1 cellular context compared by ENCODE assay signal in the genomic region with DNA sequence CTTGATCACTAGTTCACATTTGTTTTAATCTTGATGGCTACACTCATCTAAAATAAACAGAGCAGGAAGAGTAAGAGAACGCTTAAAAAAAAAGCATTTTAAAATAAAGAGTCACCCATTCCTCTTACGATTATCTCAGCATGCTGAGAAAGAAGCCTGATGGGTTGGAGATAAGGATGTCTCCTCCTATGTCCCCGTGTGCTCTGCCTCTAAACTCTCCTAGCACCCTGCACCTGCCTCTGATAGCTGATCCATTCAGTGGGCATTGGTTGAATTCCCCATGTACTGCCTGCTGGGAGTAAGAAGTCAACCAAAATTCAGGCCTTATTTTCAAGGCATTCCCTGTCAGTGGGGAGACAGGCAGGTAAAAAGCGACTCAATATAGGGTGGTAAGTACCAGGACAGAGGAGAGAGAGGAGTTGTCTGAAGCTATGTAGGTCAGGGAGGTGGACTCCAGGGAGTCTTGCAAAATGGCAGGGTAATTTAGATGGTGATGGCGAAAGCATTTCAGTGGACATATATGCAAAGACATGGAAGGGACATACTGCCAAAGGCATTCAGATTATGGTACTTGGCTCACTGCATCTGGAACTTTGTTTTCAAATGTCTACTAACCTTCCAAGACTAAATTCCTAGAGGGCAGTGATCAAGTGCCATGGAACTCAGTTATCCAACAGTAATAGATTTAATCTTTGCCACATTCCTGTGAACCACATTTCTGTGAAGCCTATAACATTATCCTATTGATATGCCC.
TF ChIP-seq lines count a peak whose summit lies in the region.

No MANE protein-coding gene starts in this region.

TF ChIP-seq in GM23338, 12 proteins besides CTCF, POLR2A, EP300 and RAD21 (continued from another document):
- TF ChIP-seq STAT1 (IDR thresholded peaks at IDR 0.05; ENCODE audit: unreplicated experiment): no peak
- TF ChIP-seq ZNF114 (CRISPR knock-in tag; IDR thresholded peaks at IDR 0.05): no peak
- no peak for TF ChIP-seq POLR2AphosphoS5 (IDR thresholded peaks at IDR 0.05; ENCODE audit: low read depth)
- TF ChIP-seq EZH2phosphoT487 (IDR thresholded peaks at IDR 0.05; ENCODE audit: unreplicated experiment): no peak
- TF ChIP-seq, protein P1, sequence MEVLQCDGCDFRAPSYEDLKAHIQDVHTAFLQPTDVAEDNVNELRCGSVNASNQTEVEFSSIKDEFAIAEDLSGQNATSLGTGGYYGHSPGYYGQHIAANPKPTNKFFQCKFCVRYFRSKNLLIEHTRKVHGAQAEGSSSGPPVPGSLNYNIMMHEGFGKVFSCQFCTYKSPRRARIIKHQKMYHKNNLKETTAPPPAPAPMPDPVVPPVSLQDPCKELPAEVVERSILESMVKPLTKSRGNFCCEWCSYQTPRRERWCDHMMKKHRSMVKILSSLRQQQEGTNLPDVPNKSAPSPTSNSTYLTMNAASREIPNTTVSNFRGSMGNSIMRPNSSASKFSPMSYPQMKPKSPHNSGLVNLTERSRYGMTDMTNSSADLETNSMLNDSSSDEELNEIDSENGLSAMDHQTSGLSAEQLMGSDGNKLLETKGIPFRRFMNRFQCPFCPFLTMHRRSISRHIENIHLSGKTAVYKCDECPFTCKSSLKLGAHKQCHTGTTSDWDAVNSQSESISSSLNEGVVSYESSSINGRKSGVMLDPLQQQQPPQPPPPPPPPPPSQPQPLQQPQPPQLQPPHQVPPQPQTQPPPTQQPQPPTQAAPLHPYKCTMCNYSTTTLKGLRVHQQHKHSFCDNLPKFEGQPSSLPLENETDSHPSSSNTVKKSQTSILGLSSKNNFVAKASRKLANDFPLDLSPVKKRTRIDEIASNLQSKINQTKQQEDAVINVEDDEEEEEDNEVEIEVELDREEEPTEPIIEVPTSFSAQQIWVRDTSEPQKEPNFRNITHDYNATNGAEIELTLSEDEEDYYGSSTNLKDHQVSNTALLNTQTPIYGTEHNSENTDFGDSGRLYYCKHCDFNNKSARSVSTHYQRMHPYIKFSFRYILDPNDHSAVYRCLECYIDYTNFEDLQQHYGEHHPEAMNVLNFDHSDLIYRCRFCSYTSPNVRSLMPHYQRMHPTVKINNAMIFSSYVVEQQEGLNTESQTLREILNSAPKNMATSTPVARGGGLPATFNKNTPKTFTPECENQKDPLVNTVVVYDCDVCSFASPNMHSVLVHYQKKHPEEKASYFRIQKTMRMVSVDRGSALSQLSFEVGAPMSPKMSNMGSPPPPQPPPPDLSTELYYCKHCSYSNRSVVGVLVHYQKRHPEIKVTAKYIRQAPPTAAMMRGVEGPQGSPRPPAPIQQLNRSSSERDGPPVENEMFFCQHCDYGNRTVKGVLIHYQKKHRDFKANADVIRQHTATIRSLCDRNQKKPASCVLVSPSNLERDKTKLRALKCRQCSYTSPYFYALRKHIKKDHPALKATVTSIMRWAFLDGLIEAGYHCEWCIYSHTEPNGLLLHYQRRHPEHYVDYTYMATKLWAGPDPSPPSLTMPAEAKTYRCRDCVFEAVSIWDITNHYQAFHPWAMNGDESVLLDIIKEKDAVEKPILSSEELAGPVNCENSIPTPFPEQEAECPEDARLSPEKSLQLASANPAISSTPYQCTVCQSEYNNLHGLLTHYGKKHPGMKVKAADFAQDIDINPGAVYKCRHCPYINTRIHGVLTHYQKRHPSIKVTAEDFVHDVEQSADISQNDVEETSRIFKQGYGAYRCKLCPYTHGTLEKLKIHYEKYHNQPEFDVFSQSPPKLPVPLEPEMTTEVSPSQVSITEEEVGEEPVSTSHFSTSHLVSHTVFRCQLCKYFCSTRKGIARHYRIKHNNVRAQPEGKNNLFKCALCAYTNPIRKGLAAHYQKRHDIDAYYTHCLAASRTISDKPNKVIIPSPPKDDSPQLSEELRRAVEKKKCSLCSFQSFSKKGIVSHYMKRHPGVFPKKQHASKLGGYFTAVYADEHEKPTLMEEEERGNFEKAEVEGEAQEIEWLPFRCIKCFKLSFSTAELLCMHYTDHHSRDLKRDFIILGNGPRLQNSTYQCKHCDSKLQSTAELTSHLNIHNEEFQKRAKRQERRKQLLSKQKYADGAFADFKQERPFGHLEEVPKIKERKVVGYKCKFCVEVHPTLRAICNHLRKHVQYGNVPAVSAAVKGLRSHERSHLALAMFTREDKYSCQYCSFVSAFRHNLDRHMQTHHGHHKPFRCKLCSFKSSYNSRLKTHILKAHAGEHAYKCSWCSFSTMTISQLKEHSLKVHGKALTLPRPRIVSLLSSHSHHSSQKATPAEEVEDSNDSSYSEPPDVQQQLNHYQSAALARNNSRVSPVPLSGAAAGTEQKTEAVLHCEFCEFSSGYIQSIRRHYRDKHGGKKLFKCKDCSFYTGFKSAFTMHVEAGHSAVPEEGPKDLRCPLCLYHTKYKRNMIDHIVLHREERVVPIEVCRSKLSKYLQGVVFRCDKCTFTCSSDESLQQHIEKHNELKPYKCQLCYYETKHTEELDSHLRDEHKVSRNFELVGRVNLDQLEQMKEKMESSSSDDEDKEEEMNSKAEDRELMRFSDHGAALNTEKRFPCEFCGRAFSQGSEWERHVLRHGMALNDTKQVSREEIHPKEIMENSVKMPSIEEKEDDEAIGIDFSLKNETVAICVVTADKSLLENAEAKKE (CRISPR knock-in tag; IDR thresholded peaks at IDR 0.05): no peak
